Comparison of ENCODE assay signal across 23 cellular contexts in the genomic region with DNA sequence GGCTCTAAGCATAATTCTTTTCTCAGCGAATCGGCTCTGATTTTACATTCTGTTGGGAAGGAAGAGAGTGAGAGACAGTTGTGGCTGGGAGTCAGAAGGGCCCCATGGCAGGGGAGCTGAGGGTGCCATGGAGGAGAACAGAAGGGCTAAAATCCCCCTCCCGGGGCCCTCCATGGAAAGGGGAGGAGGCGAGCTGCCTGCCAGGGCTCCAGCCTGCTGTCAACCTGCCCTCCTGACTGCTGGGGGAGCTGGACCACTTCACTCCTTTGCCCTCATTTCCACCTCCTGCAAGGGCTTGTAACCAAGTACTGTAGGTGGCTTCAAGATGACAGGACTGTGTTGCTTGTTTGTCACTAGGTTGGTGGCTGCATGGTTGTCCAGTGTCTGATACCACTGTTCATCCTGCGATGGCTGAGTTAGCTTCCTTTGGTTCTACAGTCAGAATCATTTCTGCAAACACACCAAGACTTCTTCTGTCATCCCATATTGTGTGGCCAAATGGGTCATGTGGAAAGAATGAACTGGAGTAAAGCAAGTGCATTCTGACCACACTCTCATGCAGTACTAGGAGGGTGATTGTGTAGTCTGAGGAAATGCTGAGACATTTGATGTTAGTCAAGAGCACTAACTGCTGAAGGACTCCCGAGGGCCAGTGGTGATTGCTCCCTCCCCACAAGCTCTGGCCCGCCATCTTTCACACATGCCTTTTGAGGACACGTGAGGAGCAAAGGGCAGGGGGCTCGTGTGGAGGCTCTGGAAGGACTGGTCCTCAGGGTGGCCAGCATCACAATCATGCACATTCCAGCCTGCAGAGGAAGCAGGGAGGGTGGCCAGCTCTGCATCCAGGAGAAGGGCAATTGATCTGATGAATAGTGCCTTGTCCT.
DNase-seq lines count a peak whose midpoint lies in the region; ATAC-seq and TF ChIP-seq lines count a peak whose summit lies in the region.
"Had no signal": no experiment of that assay in that cellular context is flagged by ENCODE, and none has a peak within 500 bp of the region (broad histone marks: within the 10 kb centered on the region; RNA-seq: fewer than 3 reads in every experiment).

No MANE protein-coding gene starts in this region.

- no peak overlapping the region for H3K27ac ChIP-seq in WERI-Rb-1
- no peak overlapping the region for H3K27ac ChIP-seq in caudate nucleus (ENCODE audit: low read depth, low read length)
- H3K27ac ChIP-seq: A549, ascending aorta, lower lobe of right lung, neural progenitor cell, prostate gland, thoracic aorta had no signal

- no peak overlapping the region for H3K4me3 Mint-ChIP-seq in stimulated activated naive CD8-positive, alpha-beta T cell treated with anti-CD3 and anti-CD28 coated beads, Interleukin-15, amount 100 ng/mL, for 72 hours
- H3K4me3 Mint-ChIP-seq: neural progenitor cell had no signal

- H3K36me3 ChIP-seq in WERI-Rb-1, result no peaks in the 10 kb centered on the region
- H3K36me3 ChIP-seq: ascending aorta, lower lobe of right lung, neural progenitor cell, prostate gland, thoracic aorta had no signal

- no peaks in the 10 kb centered on the region for H3K9me3 Mint-ChIP-seq in stimulated activated naive CD8-positive, alpha-beta T cell treated with anti-CD3 and anti-CD28 coated beads, Interleukin-15, amount 100 ng/mL, for 72 hours

- peak; percentile 9 for DNase-seq in NCI-H2171 treated with DMSO at 0.1 percent for 48 hours (lab: John Stamatoyannopoulos, UW)
- no peak for DNase-seq in NCI-H2171 (lab: John Stamatoyannopoulos, UW)
- peak; percentile 34 for DNase-seq in WERI-Rb-1
- peak; percentile 44 for DNase-seq in islet precursor cell
- DNase-seq in stimulated activated naive CD8-positive, alpha-beta T cell treated with anti-CD3 and anti-CD28 coated beads, Interleukin-15, amount 100 ng/mL, for 72 hours, result no peak
- no peak for DNase-seq in HK-2 (ENCODE audit: unreplicated experiment)
- DNase-seq in NCI-H187 (lab: John Stamatoyannopoulos, UW), result no peak
- no peak for DNase-seq in caudate nucleus (lab: John Stamatoyannopoulos, UW)
- DNase-seq: activated naive CD4-positive, alpha-beta T cell treated with anti-CD3 and anti-CD28 coated beads, Interleukin-2, amount 50 U/mL, for 16 hours; C1 segment of cervical spinal cord; cerebellar nuclear complex; hypothalamus; KG1; lower lobe of right lung; NCI-H2227 treated with DMSO at 0.1 percent for 48 hours; OCI-M1; T1000 had no signal

- ATAC-seq in stimulated activated naive CD8-positive, alpha-beta T cell treated with anti-CD3 and anti-CD28 coated beads, Interleukin-15, amount 100 ng/mL, for 72 hours, result peak; percentile 33
- ATAC-seq: A549, HCT116 had no signal

- peaks cover 27% of the 10 kb centered on the region for H3K27me3 Mint-ChIP-seq in stimulated activated naive CD8-positive, alpha-beta T cell treated with anti-CD3 and anti-CD28 coated beads, Interleukin-15, amount 100 ng/mL, for 72 hours

- H3K4me1 Mint-ChIP-seq in stimulated activated naive CD8-positive, alpha-beta T cell treated with anti-CD3 and anti-CD28 coated beads, Interleukin-15, amount 100 ng/mL, for 72 hours, result peaks cover 12% of the 10 kb centered on the region

- TF ChIP-seq CTCF in WERI-Rb-1 (IDR thresholded peaks at IDR 0.05; ENCODE audit: low read depth, low read length), result peak; percentile 40; the same call in 1 of the 2 replicates

- H3K9me3 ChIP-seq in WERI-Rb-1 (ENCODE audit: severe bottlenecking), result no peaks in the 10 kb centered on the region
- H3K9me3 ChIP-seq: A549, ascending aorta, lower lobe of right lung, prostate gland, thoracic aorta had no signal

- no peaks in the 10 kb centered on the region for H3K27me3 ChIP-seq in WERI-Rb-1 (ENCODE audit: insufficient read depth, low read depth, severe bottlenecking)
- H3K27me3 ChIP-seq: ascending aorta, neural progenitor cell had no signal

- no peak overlapping the region for H3K4me3 ChIP-seq in WERI-Rb-1 (ENCODE audit: low read depth, low read length)
- H3K4me3 ChIP-seq: A549, ascending aorta, lower lobe of right lung, neural progenitor cell, prostate gland, thoracic aorta had no signal

- no peak overlapping the region for H3K27ac Mint-ChIP-seq in stimulated activated naive CD8-positive, alpha-beta T cell treated with anti-CD3 and anti-CD28 coated beads, Interleukin-15, amount 100 ng/mL, for 72 hours
- H3K27ac Mint-ChIP-seq: neural progenitor cell had no signal

Comparison
In these comparisons a context has a peak if more than half of its experiments do, and no peak if none do; other contexts are left out.
1. DNase-seq: peak in NCI-H2171 treated with DMSO at 0.1 percent for 48 hours (single experiment), WERI-Rb-1 (single experiment) and islet precursor cell (single experiment); none in NCI-H2171 (single experiment), stimulated activated naive CD8-positive, alpha-beta T cell treated with anti-CD3 and anti-CD28 coated beads, Interleukin-15, amount 100 ng/mL, for 72 hours (0 of 2), HK-2 (single experiment), NCI-H187 (0 of 2) and caudate nucleus (0 of 61).